ENCODE assay signal across 10 cellular contexts in the genomic region with DNA sequence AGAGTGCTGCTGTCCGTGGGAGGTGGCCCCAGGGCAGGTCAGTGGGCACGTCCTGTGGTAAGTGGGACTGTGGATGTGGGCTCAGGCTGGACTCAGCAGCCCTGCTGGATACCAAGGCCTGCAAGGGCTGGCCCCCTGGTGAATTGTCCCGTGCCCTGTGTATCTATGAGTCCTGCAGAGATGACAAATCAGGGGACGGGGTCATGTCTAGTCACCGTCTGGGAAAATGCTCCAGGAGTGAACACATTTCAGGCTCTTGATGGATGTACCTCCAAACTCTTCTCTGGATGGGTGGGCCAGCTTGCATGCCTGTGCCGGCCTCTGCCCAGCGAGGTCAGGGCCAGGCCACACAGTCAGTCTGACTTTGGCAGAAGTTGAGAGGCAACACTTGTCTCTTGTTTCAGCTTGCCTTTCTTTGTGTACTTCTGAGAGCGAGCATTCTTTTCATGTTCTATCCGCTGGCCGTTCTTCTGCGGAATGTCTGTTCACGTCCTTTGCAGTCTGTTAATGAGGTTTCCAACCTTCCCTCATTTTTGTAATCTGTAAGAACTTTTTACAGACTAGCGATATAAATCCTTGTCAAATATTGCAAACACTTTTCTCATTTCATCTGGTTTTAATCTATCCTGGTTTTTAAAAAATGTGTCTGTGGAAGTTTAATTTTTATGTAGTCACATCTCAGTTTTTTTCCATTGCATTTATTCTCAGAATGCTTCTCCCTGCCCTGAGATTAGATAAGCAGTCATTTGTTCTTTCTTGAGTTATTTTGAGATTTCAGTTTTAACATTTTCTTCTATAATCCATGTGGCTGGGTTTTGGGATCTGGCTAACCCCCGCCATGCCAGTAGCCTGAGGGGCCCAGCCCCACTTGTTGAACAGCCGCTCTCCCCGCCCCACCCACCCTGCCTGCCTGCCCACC. TPM values are rescaled to one million over a fixed set of nuclear protein-coding genes. Genes with fewer than 3 reads are reported as not detected.
A peak's percentile ranks its signal among the peaks of the same experiment; 100 is the strongest.
DNase-seq lines count a peak whose midpoint lies in the region; ATAC-seq and TF ChIP-seq lines count a peak whose summit lies in the region.
"Had no signal": no experiment of that assay in that cellular context is flagged by ENCODE, and none has a peak within 500 bp of the region (broad histone marks: within the 10 kb centered on the region; RNA-seq: fewer than 3 reads in every experiment).

No MANE protein-coding gene starts in this region.

- no peak for TF ChIP-seq CTCF in omental fat pad (IDR thresholded peaks at IDR 0.05)
- TF ChIP-seq CTCF in GM10248 (IDR thresholded peaks at IDR 0.05; ENCODE audit: control extremely low read depth, extremely low read depth, low read depth, missing control alignments): no peak

- CTCF ChIA-PET in GM10248 (lab: Yijun Ruan, JAX): no interaction called here

- POLR2A ChIA-PET in GM10248 (lab: Yijun Ruan, JAX): no interaction called here

- peak overlapping the region; percentile 87 for H3K27ac ChIP-seq in angular gyrus (ENCODE audit: low read depth, low read length)

- DNase-seq in AG20443 (ENCODE audit: low spot score) (peak; percentile 75), fibroblast of the conjunctiva (ENCODE audit: low read depth) (peak; percentile 32), omental fat pad (ENCODE audit: low spot score) (no peak), NCI-H2029 (lab: John Stamatoyannopoulos, UW) (no peak), GM10248 (ENCODE audit: extremely low spot score) (no peak)
- no peak for DNase-seq in stimulated activated CD4-positive, alpha-beta T cell treated with anti-CD3 and anti-CD28 coated beads, Interleukin-4, amount 100 ng/mL, for 24 hours
- DNase-seq: activated CD4-positive, alpha-beta T cell treated with anti-CD3 and anti-CD28 coated beads, Interleukin-2, amount 50 U/mL, for 1 hour; nucleus accumbens had no signal

- ATAC-seq in omental fat pad (ENCODE audit: low FRiP score) (peak; percentile 7), GM18909 (IDR thresholded peaks at IDR 0.05; ENCODE audit: poor library complexity, unreplicated experiment) (no peak)

RNA-seq across cellular contexts. Expression of a gene that starts 11.3 kb away (rescaled TPM):
- total RNA-seq in omental fat pad: 100 to 1,000 TPM; 231 to 610 (median 304) TPM

RNA-seq across cellular contexts. Expression of a gene that starts 28.4 kb away (rescaled TPM):
- total RNA-seq in omental fat pad: 10 to 100 TPM; 59.8 to 82.3 (median 68.5) TPM

RNA-seq across cellular contexts. Expression of a gene that starts 30.0 kb away (rescaled TPM):
- total RNA-seq in omental fat pad: 1 to 10 TPM in 2 of 4 donors, not detected in 2; 2.4 to 2.5 TPM

RNA-seq across cellular contexts. Expression of a gene that starts 38.9 kb away (rescaled TPM):
- 100 to 1,000 TPM in 3 of 4 donors, 10 to 100 TPM in 1; 21.3 to 200 (median 131) TPM for total RNA-seq in omental fat pad

RNA-seq across cellular contexts. Expression of a gene that starts 49.8 kb away (rescaled TPM):
- total RNA-seq in omental fat pad: 10 to 100 TPM; 18.3 to 50.3 (median 39.5) TPM

Comparison
In these comparisons a context has a peak if more than half of its experiments do, and no peak if none do; other contexts are left out.
1. DNase-seq: peak in AG20443 (single experiment) and fibroblast of the conjunctiva (single experiment); none in omental fat pad (single experiment), NCI-H2029 (single experiment), stimulated activated CD4-positive, alpha-beta T cell treated with anti-CD3 and anti-CD28 coated beads, Interleukin-4, amount 100 ng/mL, for 24 hours (single experiment) and GM10248 (single experiment).